In the genomic region with DNA sequence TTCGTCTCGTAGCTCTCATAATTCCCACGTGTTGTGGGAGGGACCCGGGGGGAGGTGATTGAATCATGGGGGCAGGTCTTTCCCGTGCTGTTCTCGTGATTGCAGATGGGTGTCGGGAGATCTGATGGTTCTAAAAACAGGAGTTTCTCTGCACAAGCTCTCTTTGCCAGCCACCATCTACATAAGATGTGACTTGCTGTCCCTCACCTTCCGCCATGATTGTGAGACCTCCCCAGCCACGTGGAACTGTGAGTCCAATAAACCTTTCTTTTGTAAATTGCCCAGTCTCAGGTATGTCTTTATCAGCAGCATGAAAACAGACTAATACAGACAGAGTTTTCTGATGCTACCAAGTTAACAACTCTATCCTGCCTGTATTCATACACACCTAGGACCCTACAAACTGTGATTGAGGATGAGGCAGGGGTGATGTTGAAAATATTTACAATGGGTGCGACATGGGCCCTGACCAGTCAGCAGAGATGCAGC, we compare ENCODE assay signal across 20 cellular contexts. TPM values are rescaled to one million over a fixed set of nuclear protein-coding genes. Genes with fewer than 3 reads are reported as not detected.
"Had no signal": no experiment of that assay in that cellular context is flagged by ENCODE, and none has a peak within 500 bp of the region (broad histone marks: within the 10 kb centered on the region; RNA-seq: fewer than 3 reads in every experiment).

No MANE protein-coding gene starts in this region.

- H3K4me3 ChIP-seq: esophagus squamous epithelium, left lung, ovary had no signal

- ATAC-seq: activated CD8-positive, alpha-beta T cell treated with anti-CD3 and anti-CD28 coated beads for 36 hours; activated T-cell treated with anti-CD3 and anti-CD28 coated beads, Interleukin-2, amount 50 U/mL, for 4 hours; activated T-helper 17 cell treated with anti-CD3 and anti-CD28 coated beads, Interleukin-2, amount 50 U/mL, for 72 hours; left lung had no signal

- DNase-seq: activated B cell treated with CpG ODN at 0.5 μM for 24 hours; activated CD4-positive, alpha-beta T cell treated with anti-CD3 and anti-CD28 coated beads, Interleukin-2, amount 50 U/mL, for 1 hour; activated CD8-positive, alpha-beta T cell treated with anti-CD3 and anti-CD28 coated beads for 36 hours; activated gamma-delta T cell treated with Interleukin-2 at 50 U/mL for 16 hours; activated naive CD4-positive, alpha-beta T cell treated with anti-CD3 and anti-CD28 coated beads, Interleukin-2, amount 50 U/mL, for 16 hours; activated T-cell treated with anti-CD3 and anti-CD28 coated beads, Interleukin-2, amount 50 U/mL, for 4 hours; amniotic stem cell; central memory CD4-positive, alpha-beta T cell; esophagus squamous epithelium; mammary epithelial cell; naive B cell; nephron progenitor cell; ovary; retina; stimulated activated CD4-positive, alpha-beta T cell treated with anti-CD3 and anti-CD28 coated beads, Interleukin-2, amount 100 ng/mL, for 48 hours; stimulated activated naive CD4-positive, alpha-beta T cell treated with Interleukin-2 at 50 U/mL for 16 hours; T-helper 2 cell had no signal

- H3K9me3 ChIP-seq: esophagus squamous epithelium, left lung, ovary had no signal

- H3K36me3 ChIP-seq: esophagus squamous epithelium, left lung, ovary had no signal

- H3K27ac ChIP-seq: left lung, ovary had no signal

- H3K27me3 ChIP-seq: ovary had no signal

RNA-seq across cellular contexts. Expression of gene APOB, which starts 3.9 kb away (rescaled TPM):
- total RNA-seq: activated B cell treated with CpG ODN at 0.5 μM for 24 hours; activated CD8-positive, alpha-beta T cell treated with anti-CD3 and anti-CD28 coated beads for 36 hours; activated T-helper 17 cell treated with anti-CD3 and anti-CD28 coated beads, Interleukin-2, amount 50 U/mL, for 72 hours; kidney epithelial cell; mammary epithelial cell had no signal
